In genomic region chr6:54125493-54125892, GRCh38 we compare ENCODE assay signal across 1 cellular context.
TF ChIP-seq lines count a peak whose summit lies in the region.

No MANE protein-coding gene starts in this region.

TF ChIP-seq in GM23338, 12 proteins besides CTCF, POLR2A, EP300 and RAD21 (continued from another document):
- TF ChIP-seq, protein P1, sequence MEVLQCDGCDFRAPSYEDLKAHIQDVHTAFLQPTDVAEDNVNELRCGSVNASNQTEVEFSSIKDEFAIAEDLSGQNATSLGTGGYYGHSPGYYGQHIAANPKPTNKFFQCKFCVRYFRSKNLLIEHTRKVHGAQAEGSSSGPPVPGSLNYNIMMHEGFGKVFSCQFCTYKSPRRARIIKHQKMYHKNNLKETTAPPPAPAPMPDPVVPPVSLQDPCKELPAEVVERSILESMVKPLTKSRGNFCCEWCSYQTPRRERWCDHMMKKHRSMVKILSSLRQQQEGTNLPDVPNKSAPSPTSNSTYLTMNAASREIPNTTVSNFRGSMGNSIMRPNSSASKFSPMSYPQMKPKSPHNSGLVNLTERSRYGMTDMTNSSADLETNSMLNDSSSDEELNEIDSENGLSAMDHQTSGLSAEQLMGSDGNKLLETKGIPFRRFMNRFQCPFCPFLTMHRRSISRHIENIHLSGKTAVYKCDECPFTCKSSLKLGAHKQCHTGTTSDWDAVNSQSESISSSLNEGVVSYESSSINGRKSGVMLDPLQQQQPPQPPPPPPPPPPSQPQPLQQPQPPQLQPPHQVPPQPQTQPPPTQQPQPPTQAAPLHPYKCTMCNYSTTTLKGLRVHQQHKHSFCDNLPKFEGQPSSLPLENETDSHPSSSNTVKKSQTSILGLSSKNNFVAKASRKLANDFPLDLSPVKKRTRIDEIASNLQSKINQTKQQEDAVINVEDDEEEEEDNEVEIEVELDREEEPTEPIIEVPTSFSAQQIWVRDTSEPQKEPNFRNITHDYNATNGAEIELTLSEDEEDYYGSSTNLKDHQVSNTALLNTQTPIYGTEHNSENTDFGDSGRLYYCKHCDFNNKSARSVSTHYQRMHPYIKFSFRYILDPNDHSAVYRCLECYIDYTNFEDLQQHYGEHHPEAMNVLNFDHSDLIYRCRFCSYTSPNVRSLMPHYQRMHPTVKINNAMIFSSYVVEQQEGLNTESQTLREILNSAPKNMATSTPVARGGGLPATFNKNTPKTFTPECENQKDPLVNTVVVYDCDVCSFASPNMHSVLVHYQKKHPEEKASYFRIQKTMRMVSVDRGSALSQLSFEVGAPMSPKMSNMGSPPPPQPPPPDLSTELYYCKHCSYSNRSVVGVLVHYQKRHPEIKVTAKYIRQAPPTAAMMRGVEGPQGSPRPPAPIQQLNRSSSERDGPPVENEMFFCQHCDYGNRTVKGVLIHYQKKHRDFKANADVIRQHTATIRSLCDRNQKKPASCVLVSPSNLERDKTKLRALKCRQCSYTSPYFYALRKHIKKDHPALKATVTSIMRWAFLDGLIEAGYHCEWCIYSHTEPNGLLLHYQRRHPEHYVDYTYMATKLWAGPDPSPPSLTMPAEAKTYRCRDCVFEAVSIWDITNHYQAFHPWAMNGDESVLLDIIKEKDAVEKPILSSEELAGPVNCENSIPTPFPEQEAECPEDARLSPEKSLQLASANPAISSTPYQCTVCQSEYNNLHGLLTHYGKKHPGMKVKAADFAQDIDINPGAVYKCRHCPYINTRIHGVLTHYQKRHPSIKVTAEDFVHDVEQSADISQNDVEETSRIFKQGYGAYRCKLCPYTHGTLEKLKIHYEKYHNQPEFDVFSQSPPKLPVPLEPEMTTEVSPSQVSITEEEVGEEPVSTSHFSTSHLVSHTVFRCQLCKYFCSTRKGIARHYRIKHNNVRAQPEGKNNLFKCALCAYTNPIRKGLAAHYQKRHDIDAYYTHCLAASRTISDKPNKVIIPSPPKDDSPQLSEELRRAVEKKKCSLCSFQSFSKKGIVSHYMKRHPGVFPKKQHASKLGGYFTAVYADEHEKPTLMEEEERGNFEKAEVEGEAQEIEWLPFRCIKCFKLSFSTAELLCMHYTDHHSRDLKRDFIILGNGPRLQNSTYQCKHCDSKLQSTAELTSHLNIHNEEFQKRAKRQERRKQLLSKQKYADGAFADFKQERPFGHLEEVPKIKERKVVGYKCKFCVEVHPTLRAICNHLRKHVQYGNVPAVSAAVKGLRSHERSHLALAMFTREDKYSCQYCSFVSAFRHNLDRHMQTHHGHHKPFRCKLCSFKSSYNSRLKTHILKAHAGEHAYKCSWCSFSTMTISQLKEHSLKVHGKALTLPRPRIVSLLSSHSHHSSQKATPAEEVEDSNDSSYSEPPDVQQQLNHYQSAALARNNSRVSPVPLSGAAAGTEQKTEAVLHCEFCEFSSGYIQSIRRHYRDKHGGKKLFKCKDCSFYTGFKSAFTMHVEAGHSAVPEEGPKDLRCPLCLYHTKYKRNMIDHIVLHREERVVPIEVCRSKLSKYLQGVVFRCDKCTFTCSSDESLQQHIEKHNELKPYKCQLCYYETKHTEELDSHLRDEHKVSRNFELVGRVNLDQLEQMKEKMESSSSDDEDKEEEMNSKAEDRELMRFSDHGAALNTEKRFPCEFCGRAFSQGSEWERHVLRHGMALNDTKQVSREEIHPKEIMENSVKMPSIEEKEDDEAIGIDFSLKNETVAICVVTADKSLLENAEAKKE (CRISPR knock-in tag; IDR thresholded peaks at IDR 0.05) = no peak
- TF ChIP-seq EZH2 (IDR thresholded peaks at IDR 0.05; ENCODE audit: low read depth, unreplicated experiment) = no peak
TF ChIP-seq in GM23338: peak in this region for 1.
